Comparison of ENCODE assay signal across 16 cellular contexts in the genomic region with DNA sequence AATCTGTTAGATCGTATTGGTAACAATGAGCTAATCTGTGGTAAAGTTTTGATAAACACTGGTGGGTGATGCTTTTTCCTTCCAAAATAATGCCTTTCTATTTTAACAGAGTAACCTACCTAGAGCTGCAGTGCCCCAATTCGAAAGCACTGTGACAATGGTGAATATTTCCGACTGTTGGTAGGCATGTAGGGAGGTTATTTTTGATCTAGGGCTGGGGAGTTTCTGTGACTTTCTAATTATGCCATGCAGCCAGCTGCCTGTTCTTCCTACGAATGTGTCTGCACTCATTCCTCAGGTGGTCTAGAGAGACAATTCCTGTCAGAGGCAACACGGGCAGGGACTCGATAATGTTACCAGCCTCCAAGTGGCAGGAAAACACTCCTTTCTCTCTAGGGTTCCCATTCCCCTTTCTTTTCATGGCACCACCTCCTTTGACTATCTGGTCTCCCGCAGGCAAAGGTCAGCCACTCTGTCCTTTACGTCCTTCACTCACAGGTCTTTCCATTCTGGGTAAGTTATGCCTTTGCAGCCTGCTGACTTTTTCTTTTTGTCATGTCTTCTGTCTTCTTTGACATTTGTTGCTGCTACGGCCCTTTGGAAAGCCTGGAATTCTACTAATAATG.
"Had no signal": no experiment of that assay in that cellular context is flagged by ENCODE, and none has a peak within 500 bp of the region (broad histone marks: within the 10 kb centered on the region; RNA-seq: fewer than 3 reads in every experiment).

No MANE protein-coding gene starts in this region.

- H3K4me1 ChIP-seq: gastroesophageal sphincter, upper lobe of right lung had no signal

- H3K36me3 ChIP-seq: gastroesophageal sphincter, upper lobe of right lung had no signal

- H3K27ac ChIP-seq: gastroesophageal sphincter, upper lobe of right lung had no signal

- H3K9me3 ChIP-seq: gastroesophageal sphincter, upper lobe of right lung had no signal

- H3K27ac Mint-ChIP-seq: activated naive CD4-positive, alpha-beta T cell treated with anti-CD3 and anti-CD28 coated beads, Interleukin-2, amount 50 U/mL, for 24 hours; activated T-cell treated with anti-CD3 and anti-CD28 coated beads, Interleukin-2, amount 50 U/mL, for 24 hours; effector memory CD8-positive, alpha-beta T cell; immature natural killer cell had no signal

- H3K4me1 Mint-ChIP-seq: activated naive CD4-positive, alpha-beta T cell treated with anti-CD3 and anti-CD28 coated beads, Interleukin-2, amount 50 U/mL, for 24 hours; central memory CD8-positive, alpha-beta T cell; immature natural killer cell had no signal

- H3K4me3 Mint-ChIP-seq: activated naive CD4-positive, alpha-beta T cell treated with anti-CD3 and anti-CD28 coated beads, Interleukin-2, amount 50 U/mL, for 24 hours; activated T-cell treated with anti-CD3 and anti-CD28 coated beads, Interleukin-2, amount 50 U/mL, for 24 hours; central memory CD8-positive, alpha-beta T cell; effector memory CD8-positive, alpha-beta T cell; immature natural killer cell; neural crest cell had no signal

- H3K27me3 Mint-ChIP-seq: activated naive CD4-positive, alpha-beta T cell treated with anti-CD3 and anti-CD28 coated beads, Interleukin-2, amount 50 U/mL, for 24 hours had no signal

- H3K4me3 ChIP-seq: gastroesophageal sphincter, upper lobe of right lung had no signal

- H3K36me3 Mint-ChIP-seq: activated naive CD4-positive, alpha-beta T cell treated with anti-CD3 and anti-CD28 coated beads, Interleukin-2, amount 50 U/mL, for 24 hours; immature natural killer cell had no signal

- DNase-seq: activated effector memory CD4-positive, alpha-beta T cell treated with Interleukin-2 at 50 U/mL for 16 hours; activated T-cell treated with anti-CD3 and anti-CD28 coated beads, Interleukin-2, amount 50 U/mL, for 24 hours; effector memory CD8-positive, alpha-beta T cell; hypothalamus; immature natural killer cell; left colon; stimulated activated CD4-positive, alpha-beta T cell treated with anti-CD3 and anti-CD28 coated beads, Interleukin-1b, Interleukin-23, amount 100 ng/mL, for 48 hours; stimulated activated naive CD4-positive, alpha-beta T cell; substantia nigra; T-helper 2 cell; upper lobe of right lung had no signal

- H3K9me3 Mint-ChIP-seq: activated naive CD4-positive, alpha-beta T cell treated with anti-CD3 and anti-CD28 coated beads, Interleukin-2, amount 50 U/mL, for 24 hours; activated T-cell treated with anti-CD3 and anti-CD28 coated beads, Interleukin-2, amount 50 U/mL, for 24 hours; central memory CD8-positive, alpha-beta T cell; effector memory CD8-positive, alpha-beta T cell; immature natural killer cell; neural crest cell had no signal

- ATAC-seq: activated CD4-positive, CD25-positive, alpha-beta regulatory T cell treated with anti-CD3 and anti-CD28 coated beads, Interleukin-2, amount 50 U/mL, for 24 hours; effector memory CD8-positive, alpha-beta T cell; gastroesophageal sphincter; upper lobe of right lung had no signal

- H3K27me3 ChIP-seq: gastroesophageal sphincter, upper lobe of right lung had no signal
